1 cellular context compared by ENCODE assay signal in the genomic region with DNA sequence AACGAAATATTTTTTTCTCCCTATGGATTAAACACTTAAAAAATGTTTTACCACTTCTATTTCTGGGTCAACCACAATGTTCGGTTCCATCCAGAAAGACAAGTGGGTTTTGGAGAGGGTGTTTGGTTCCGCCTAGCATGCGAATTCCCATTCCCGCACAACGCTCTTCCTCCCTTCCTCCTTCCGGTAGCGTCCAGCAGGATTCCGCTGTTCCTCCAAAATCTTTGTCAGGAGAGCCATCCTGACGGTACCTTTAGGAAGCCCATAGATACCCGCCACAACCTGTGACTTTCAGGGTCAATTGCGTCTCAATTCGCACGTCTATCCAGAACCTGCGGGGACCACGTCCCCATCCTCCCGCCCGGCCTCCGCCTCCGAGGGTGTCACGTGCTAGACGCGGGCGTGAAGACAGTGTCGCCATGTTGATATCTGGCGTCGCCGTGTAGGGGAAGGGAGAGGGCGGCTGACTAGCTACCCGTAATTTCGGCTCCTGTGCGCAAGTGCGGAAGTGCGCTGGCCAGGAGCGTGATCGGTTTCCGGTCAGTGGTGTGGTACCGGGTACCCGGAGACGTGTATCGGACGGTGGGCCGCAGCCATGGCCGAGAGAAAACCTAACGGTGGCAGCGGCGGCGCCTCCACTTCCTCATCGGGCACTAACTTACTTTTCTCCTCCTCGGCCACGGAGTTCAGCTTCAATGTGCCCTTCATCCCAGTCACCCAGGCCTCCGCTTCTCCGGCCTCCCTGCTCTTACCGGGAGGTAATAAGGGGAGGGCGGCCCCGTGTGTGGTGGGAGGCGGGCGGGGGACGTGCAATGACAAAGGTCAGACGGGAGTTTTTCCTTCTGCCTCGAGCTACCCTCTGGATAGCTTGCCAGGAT.
TF ChIP-seq lines count a peak whose summit lies in the region.

A gene (plus strand): TSS at position 543 of the 878 bp plus-strand sequence. CDS start 53 bp downstream, at position 596.

TF ChIP-seq in GM12878, 131 proteins besides CTCF, POLR2A, EP300 and RAD21 (continued from another document and continues in another):
- TF ChIP-seq, protein P1, sequence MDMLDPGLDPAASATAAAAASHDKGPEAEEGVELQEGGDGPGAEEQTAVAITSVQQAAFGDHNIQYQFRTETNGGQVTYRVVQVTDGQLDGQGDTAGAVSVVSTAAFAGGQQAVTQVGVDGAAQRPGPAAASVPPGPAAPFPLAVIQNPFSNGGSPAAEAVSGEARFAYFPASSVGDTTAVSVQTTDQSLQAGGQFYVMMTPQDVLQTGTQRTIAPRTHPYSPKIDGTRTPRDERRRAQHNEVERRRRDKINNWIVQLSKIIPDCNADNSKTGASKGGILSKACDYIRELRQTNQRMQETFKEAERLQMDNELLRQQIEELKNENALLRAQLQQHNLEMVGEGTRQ (IDR thresholded peaks at IDR 0.05; ENCODE audit: borderline replicate concordance, low read depth, low read length) = peak; percentile 85
- TF ChIP-seq SRF (IDR thresholded peaks at IDR 0.05; ENCODE audit: low read depth in 2 of 2, low read length in 2 of 2) (0 out of 4 replicates have a peak, but pooled peaks of 1 of the 2 experiments have one; percentile 44), POLR2AphosphoS2 (IDR thresholded peaks at IDR 0.05; ENCODE audit: low read depth, low read length) (no peak; the same call in none of the 2 replicates), WRNIP1 (IDR thresholded peaks at IDR 0.05; ENCODE audit: borderline replicate concordance, low read depth, low read length) (no peak), RBBP5 (conservative IDR thresholded peaks at IDR 0.05) (no peak), ZZZ3 (IDR thresholded peaks at IDR 0.05; ENCODE audit: control insufficient read depth, insufficient read length, low read depth) (no peak), ZNF217 (IDR thresholded peaks at IDR 0.05) (0 out of 2 replicates have a peak, but pooled peaks have one; percentile 18), SIN3A (IDR thresholded peaks at IDR 0.05; ENCODE audit: low read depth, low read length) (peak; percentile 85), SMAD5 (IDR thresholded peaks at IDR 0.05; ENCODE audit: low read depth) (peak; percentile 48; the same call in 1 of the 2 replicates), CHD2 (IDR thresholded peaks at IDR 0.05; ENCODE audit: borderline replicate concordance, low read depth, low read length) (peak; percentile 82), MTA2 (IDR thresholded peaks at IDR 0.05; ENCODE audit: low read depth) (peak; percentile 50), DPF2 (IDR thresholded peaks at IDR 0.05) (0 out of 2 replicates have a peak, but pooled peaks have one; percentile 19), NR2F1 (conservative IDR thresholded peaks at IDR 0.05) (peak; percentile 64), MTA3 (IDR thresholded peaks at IDR 0.05; ENCODE audit: borderline replicate concordance, low read length) (no peak), SPI1 (IDR thresholded peaks at IDR 0.05; ENCODE audit: borderline replicate concordance, insufficient read depth, low read depth, low read length) (peak; percentile 58; the same call in 1 of the 2 replicates), TCF3 (IDR thresholded peaks at IDR 0.05; ENCODE audit: borderline replicate concordance, insufficient read depth, low read depth, low read length) (no peak), POLR2AphosphoS5 (IDR thresholded peaks at IDR 0.05; ENCODE audit: low read length) (peak; percentile 94), TCF12 (IDR thresholded peaks at IDR 0.05; ENCODE audit: low read depth, low read length) (peak; percentile 41; the same call in 1 of the 2 replicates), LARP7 (IDR thresholded peaks at IDR 0.05) (peak; percentile 84; the same call in 1 of the 2 replicates), MYB (IDR thresholded peaks at IDR 0.05; ENCODE audit: borderline replicate concordance, low read depth, low read length) (no peak; the same call in 1 of the 2 replicates), BMI1 (IDR thresholded peaks at IDR 0.05; ENCODE audit: borderline replicate concordance) (no peak), EZH2 (IDR thresholded peaks at IDR 0.05; ENCODE audit: borderline replicate concordance, control insufficient read depth, low read depth, low read length) (no peak), SMAD1 (IDR thresholded peaks at IDR 0.05; ENCODE audit: low read depth, partially characterized antibody) (peak; percentile 31), CBX5 (IDR thresholded peaks at IDR 0.05; ENCODE audit: low read depth) (no peak), YBX1 (IDR thresholded peaks at IDR 0.05) (no peak), RFX5 (IDR thresholded peaks at IDR 0.05; ENCODE audit: low read depth, low read length) (no peak), RELA (IDR thresholded peaks at IDR 0.05; ENCODE audit: borderline replicate concordance, partially characterized antibody) (peak; percentile 66), CHD4 (IDR thresholded peaks at IDR 0.05) (no peak), EED (IDR thresholded peaks at IDR 0.05; ENCODE audit: low read depth) (peak; percentile 68), BRCA1 (IDR thresholded peaks at IDR 0.05; ENCODE audit: low read depth, low read length) (no peak), ZNF207 (IDR thresholded peaks at IDR 0.05; ENCODE audit: borderline replicate concordance) (0 out of 2 replicates have a peak, but pooled peaks have one; percentile 19), IKZF2 (IDR thresholded peaks at IDR 0.05) (peak; percentile 92), PML (IDR thresholded peaks at IDR 0.05; ENCODE audit: low read length) (peak; percentile 84), SMARCA5 (IDR thresholded peaks at IDR 0.05) (no peak; the same call in 1 of the 2 replicates), MXI1 (IDR thresholded peaks at IDR 0.05; ENCODE audit: low read depth, low read length) (peak; percentile 70)
- TF ChIP-seq, protein P2, sequence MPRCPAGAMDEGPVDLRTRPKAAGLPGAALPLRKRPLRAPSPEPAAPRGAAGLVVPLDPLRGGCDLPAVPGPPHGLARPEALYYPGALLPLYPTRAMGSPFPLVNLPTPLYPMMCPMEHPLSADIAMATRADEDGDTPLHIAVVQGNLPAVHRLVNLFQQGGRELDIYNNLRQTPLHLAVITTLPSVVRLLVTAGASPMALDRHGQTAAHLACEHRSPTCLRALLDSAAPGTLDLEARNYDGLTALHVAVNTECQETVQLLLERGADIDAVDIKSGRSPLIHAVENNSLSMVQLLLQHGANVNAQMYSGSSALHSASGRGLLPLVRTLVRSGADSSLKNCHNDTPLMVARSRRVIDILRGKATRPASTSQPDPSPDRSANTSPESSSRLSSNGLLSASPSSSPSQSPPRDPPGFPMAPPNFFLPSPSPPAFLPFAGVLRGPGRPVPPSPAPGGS (IDR thresholded peaks at IDR 0.05; ENCODE audit: borderline replicate concordance, insufficient read depth, low read depth, low read length, poor library complexity, severe bottlenecking) = no peak
- TF ChIP-seq, protein P3, sequence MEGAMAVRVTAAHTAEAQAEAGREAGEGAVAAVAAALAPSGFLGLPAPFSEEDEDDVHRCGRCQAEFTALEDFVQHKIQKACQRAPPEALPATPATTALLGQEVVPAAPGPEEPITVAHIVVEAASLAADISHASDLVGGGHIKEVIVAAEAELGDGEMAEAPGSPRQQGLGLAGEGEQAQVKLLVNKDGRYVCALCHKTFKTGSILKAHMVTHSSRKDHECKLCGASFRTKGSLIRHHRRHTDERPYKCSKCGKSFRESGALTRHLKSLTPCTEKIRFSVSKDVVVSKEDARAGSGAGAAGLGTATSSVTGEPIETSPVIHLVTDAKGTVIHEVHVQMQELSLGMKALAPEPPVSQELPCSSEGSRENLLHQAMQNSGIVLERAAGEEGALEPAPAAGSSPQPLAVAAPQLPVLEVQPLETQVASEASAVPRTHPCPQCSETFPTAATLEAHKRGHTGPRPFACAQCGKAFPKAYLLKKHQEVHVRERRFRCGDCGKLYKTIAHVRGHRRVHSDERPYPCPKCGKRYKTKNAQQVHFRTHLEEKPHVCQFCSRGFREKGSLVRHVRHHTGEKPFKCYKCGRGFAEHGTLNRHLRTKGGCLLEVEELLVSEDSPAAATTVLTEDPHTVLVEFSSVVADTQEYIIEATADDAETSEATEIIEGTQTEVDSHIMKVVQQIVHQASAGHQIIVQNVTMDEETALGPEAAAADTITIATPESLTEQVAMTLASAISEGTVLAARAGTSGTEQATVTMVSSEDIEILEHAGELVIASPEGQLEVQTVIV (IDR thresholded peaks at IDR 0.05; ENCODE audit: borderline replicate concordance, partially characterized antibody) = peak; percentile 60
- TF ChIP-seq, protein P4, sequence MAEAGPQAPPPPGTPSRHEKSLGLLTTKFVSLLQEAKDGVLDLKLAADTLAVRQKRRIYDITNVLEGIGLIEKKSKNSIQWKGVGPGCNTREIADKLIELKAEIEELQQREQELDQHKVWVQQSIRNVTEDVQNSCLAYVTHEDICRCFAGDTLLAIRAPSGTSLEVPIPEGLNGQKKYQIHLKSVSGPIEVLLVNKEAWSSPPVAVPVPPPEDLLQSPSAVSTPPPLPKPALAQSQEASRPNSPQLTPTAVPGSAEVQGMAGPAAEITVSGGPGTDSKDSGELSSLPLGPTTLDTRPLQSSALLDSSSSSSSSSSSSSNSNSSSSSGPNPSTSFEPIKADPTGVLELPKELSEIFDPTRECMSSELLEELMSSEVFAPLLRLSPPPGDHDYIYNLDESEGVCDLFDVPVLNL (IDR thresholded peaks at IDR 0.05; ENCODE audit: low read depth, low read length) = no peak
- TF ChIP-seq, protein P5, sequence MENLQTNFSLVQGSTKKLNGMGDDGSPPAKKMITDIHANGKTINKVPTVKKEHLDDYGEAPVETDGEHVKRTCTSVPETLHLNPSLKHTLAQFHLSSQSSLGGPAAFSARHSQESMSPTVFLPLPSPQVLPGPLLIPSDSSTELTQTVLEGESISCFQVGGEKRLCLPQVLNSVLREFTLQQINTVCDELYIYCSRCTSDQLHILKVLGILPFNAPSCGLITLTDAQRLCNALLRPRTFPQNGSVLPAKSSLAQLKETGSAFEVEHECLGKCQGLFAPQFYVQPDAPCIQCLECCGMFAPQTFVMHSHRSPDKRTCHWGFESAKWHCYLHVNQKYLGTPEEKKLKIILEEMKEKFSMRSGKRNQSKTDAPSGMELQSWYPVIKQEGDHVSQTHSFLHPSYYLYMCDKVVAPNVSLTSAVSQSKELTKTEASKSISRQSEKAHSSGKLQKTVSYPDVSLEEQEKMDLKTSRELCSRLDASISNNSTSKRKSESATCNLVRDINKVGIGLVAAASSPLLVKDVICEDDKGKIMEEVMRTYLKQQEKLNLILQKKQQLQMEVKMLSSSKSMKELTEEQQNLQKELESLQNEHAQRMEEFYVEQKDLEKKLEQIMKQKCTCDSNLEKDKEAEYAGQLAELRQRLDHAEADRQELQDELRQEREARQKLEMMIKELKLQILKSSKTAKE (IDR thresholded peaks at IDR 0.05; ENCODE audit: low read depth, poor library complexity, severe bottlenecking) = no peak
- TF ChIP-seq, protein P6, sequence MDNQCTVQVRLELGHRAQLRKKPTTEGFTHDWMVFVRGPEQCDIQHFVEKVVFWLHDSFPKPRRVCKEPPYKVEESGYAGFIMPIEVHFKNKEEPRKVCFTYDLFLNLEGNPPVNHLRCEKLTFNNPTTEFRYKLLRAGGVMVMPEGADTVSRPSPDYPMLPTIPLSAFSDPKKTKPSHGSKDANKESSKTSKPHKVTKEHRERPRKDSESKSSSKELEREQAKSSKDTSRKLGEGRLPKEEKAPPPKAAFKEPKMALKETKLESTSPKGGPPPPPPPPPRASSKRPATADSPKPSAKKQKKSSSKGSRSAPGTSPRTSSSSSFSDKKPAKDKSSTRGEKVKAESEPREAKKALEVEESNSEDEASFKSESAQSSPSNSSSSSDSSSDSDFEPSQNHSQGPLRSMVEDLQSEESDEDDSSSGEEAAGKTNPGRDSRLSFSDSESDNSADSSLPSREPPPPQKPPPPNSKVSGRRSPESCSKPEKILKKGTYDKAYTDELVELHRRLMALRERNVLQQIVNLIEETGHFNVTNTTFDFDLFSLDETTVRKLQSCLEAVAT (IDR thresholded peaks at IDR 0.05) = peak; percentile 21; the same call in 1 of the 2 replicates
- TF ChIP-seq, protein P7, sequence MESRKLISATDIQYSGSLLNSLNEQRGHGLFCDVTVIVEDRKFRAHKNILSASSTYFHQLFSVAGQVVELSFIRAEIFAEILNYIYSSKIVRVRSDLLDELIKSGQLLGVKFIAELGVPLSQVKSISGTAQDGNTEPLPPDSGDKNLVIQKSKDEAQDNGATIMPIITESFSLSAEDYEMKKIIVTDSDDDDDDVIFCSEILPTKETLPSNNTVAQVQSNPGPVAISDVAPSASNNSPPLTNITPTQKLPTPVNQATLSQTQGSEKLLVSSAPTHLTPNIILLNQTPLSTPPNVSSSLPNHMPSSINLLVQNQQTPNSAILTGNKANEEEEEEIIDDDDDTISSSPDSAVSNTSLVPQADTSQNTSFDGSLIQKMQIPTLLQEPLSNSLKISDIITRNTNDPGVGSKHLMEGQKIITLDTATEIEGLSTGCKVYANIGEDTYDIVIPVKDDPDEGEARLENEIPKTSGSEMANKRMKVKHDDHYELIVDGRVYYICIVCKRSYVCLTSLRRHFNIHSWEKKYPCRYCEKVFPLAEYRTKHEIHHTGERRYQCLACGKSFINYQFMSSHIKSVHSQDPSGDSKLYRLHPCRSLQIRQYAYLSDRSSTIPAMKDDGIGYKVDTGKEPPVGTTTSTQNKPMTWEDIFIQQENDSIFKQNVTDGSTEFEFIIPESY (IDR thresholded peaks at IDR 0.05) = no peak
- TF ChIP-seq, protein P8, sequence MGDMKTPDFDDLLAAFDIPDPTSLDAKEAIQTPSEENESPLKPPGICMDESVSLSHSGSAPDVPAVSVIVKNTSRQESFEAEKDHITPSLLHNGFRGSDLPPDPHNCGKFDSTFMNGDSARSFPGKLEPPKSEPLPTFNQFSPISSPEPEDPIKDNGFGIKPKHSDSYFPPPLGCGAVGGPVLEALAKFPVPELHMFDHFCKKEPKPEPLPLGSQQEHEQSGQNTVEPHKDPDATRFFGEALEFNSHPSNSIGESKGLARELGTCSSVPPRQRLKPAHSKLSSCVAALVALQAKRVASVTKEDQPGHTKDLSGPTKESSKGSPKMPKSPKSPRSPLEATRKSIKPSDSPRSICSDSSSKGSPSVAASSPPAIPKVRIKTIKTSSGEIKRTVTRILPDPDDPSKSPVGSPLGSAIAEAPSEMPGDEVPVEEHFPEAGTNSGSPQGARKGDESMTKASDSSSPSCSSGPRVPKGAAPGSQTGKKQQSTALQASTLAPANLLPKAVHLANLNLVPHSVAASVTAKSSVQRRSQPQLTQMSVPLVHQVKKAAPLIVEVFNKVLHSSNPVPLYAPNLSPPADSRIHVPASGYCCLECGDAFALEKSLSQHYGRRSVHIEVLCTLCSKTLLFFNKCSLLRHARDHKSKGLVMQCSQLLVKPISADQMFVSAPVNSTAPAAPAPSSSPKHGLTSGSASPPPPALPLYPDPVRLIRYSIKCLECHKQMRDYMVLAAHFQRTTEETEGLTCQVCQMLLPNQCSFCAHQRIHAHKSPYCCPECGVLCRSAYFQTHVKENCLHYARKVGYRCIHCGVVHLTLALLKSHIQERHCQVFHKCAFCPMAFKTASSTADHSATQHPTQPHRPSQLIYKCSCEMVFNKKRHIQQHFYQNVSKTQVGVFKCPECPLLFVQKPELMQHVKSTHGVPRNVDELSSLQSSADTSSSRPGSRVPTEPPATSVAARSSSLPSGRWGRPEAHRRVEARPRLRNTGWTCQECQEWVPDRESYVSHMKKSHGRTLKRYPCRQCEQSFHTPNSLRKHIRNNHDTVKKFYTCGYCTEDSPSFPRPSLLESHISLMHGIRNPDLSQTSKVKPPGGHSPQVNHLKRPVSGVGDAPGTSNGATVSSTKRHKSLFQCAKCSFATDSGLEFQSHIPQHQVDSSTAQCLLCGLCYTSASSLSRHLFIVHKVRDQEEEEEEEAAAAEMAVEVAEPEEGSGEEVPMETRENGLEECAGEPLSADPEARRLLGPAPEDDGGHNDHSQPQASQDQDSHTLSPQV (IDR thresholded peaks at IDR 0.05) = peak; percentile 58; the same call in 1 of the 2 replicates
